Comparison of ENCODE assay signal across 8 cellular contexts in genomic region chr15:40108061-40108854, GRCh38. TPM values are rescaled to one million over a fixed set of nuclear protein-coding genes. Genes with fewer than 3 reads are reported as not detected.
DNase-seq lines count a peak whose midpoint lies in the region; ATAC-seq and TF ChIP-seq lines count a peak whose summit lies in the region.

No MANE protein-coding gene starts in this region.

- peaks cover 38% of the 10 kb centered on the region for H3K4me1 ChIP-seq in CD8-positive, alpha-beta memory T cell (ENCODE audit: insufficient read depth, low read length)
- peaks cover 13 to 36% of the 10 kb centered on the region in 2 donors for H3K4me1 ChIP-seq in esophagus (ENCODE audit: control insufficient read depth in 2 of 2, insufficient read depth in 2 of 2, low read length in 1 of 2)

- no peaks in the 10 kb centered on the region for H3K9me3 Mint-ChIP-seq in CD8-positive, alpha-beta memory T cell
- no peaks in the 10 kb centered on the region for H3K9me3 Mint-ChIP-seq in naive B cell

- peak overlapping the region; percentile 91 to 99 (median 97) for H3K4me3 Mint-ChIP-seq in CD8-positive, alpha-beta memory T cell
- peak overlapping the region; percentile 82 to 99 (median 96) for H3K4me3 Mint-ChIP-seq in naive B cell

- H3K27me3 ChIP-seq in CD8-positive, alpha-beta memory T cell (ENCODE audit: insufficient read depth, low read length, poor library complexity, severe bottlenecking): no peaks in the 10 kb centered on the region
- H3K27me3 ChIP-seq in esophagus (ENCODE audit: control insufficient read depth in 1 of 2, insufficient read depth in 2 of 2, low read length in 2 of 2): no peaks in the 10 kb centered on the region

- H3K4me3 ChIP-seq in CD8-positive, alpha-beta memory T cell (ENCODE audit: low read length): peak overlapping the region; percentile 74
- peak overlapping the region; percentile 54 to 71 for H3K4me3 ChIP-seq in esophagus (ENCODE audit: low read depth in 1 of 2, low read length in 2 of 2)

- peaks cover 5 to 12% of the 10 kb centered on the region in 2 donors for H3K27me3 Mint-ChIP-seq in CD8-positive, alpha-beta memory T cell
- H3K27me3 Mint-ChIP-seq in naive B cell: no peaks in the 10 kb centered on the region

- 2% methylated on average over 47 of the region's 47 CpGs for WGBS in esophagus, 2 donors

- POLR2A ChIA-PET in CD8-positive, alpha-beta memory T cell (lab: Charles Lee): interaction anchor here (0.7 to 3.8 kb wide), 4 partner anchors 9 to 215 kb away, joined by 3 to 23 read pairs (median 4); no protein-coding TSS in a partner anchor

- H3K4me1 Mint-ChIP-seq in CD8-positive, alpha-beta memory T cell: peaks cover 42 to 56% (median 49%) of the 10 kb centered on the region in 3 donors
- peaks cover 47 to 66% (median 64%) of the 10 kb centered on the region in 3 donors for H3K4me1 Mint-ChIP-seq in naive B cell

- CTCF ChIA-PET in CD8-positive, alpha-beta memory T cell (lab: Charles Lee): interaction anchor here (0.6 to 15.6 kb wide), 9 partner anchors 16 to 369 kb away, joined by 3 to 186 read pairs (median 5); partner anchors contain the start of gene SRP14

- peak in 2 of 5 donors; percentile 15 to 46 for DNase-seq in CD8-positive, alpha-beta memory T cell
- no peak for DNase-seq in naive B cell
- DNase-seq in middle frontal gyrus (ENCODE audit: extremely low spot score, low spot score): no peak
- DNase-seq in stimulated activated CD4-positive, alpha-beta T cell treated with anti-CD3 and anti-CD28 coated beads, Interleukin-15, amount 100 ng/mL, for 24 hours: no peak
- DNase-seq in effector CD4-positive, alpha-beta T cell: no peak

- H3K9me3 ChIP-seq in CD8-positive, alpha-beta memory T cell (ENCODE audit: low read length): no peaks in the 10 kb centered on the region
- no peaks in the 10 kb centered on the region for H3K9me3 ChIP-seq in esophagus (ENCODE audit: control insufficient read depth in 2 of 2, insufficient read depth in 1 of 2, low read depth in 1 of 2, low read length in 1 of 2)

- no peaks in the 10 kb centered on the region for H3K36me3 ChIP-seq in CD8-positive, alpha-beta memory T cell (ENCODE audit: insufficient read depth, low read length)
- H3K36me3 ChIP-seq in esophagus (ENCODE audit: control insufficient read depth in 2 of 2, insufficient read depth in 2 of 2, low read length in 1 of 2): no peaks in the 10 kb centered on the region

- peak overlapping the region in 7 of 8 donors; percentile 75 to 99 (median 84) for H3K27ac Mint-ChIP-seq in CD8-positive, alpha-beta memory T cell
- H3K27ac Mint-ChIP-seq in naive B cell: peak overlapping the region; percentile 85 to 99 (median 90)

- peak overlapping the region; percentile 19 for H3K27ac ChIP-seq in CD8-positive, alpha-beta memory T cell (ENCODE audit: low read depth, low read length)
- H3K27ac ChIP-seq in esophagus (ENCODE audit: low read depth in 2 of 2, low read length in 1 of 2): peak overlapping the region; percentile 79 to 82

- ATAC-seq in GM21529 (IDR thresholded peaks at IDR 0.05; ENCODE audit: unreplicated experiment): peak; percentile 0
- peak; percentile 3; the same call in 2 of the 3 replicates for ATAC-seq in SK-N-SH treated with all-trans-retinoic acid at 6 μM for 48 hours
- no peak for ATAC-seq in naive B cell (ENCODE audit: low read depth in 2 of 2)

- H3K36me3 Mint-ChIP-seq in CD8-positive, alpha-beta memory T cell: peaks cover 0 to 15% (median 0%) of the 10 kb centered on the region in 3 donors
- no peaks in the 10 kb centered on the region for H3K36me3 Mint-ChIP-seq in naive B cell

TF ChIP-seq in SK-N-SH treated with all-trans-retinoic acid at 6 μM for 48 hours, 23 proteins besides CTCF, POLR2A, EP300 and RAD21 (continues in another document):
- TF ChIP-seq ZNF8 (CRISPR knock-in tag; IDR thresholded peaks at IDR 0.05) (no peak), RARB (CRISPR knock-in tag; IDR thresholded peaks at IDR 0.05) (no peak), PPARA (CRISPR knock-in tag; IDR thresholded peaks at IDR 0.05; ENCODE audit: borderline replicate concordance) (no peak), PATZ1 (CRISPR knock-in tag; IDR thresholded peaks at IDR 0.05; ENCODE audit: borderline replicate concordance) (no peak), ESRRG (CRISPR knock-in tag; IDR thresholded peaks at IDR 0.05) (no peak), CSDC2 (CRISPR knock-in tag; IDR thresholded peaks at IDR 0.05) (no peak), ISL1 (CRISPR knock-in tag; IDR thresholded peaks at IDR 0.05) (no peak), SNAI2 (CRISPR knock-in tag; IDR thresholded peaks at IDR 0.05) (no peak), CREB5 (CRISPR knock-in tag; IDR thresholded peaks at IDR 0.05; ENCODE audit: low read depth) (no peak), ZNF565 (CRISPR knock-in tag; conservative IDR thresholded peaks at IDR 0.05; ENCODE audit: low read depth) (no peak), ZNF70 (CRISPR knock-in tag; IDR thresholded peaks at IDR 0.05) (no peak), TOX (CRISPR knock-in tag; IDR thresholded peaks at IDR 0.05; ENCODE audit: borderline replicate concordance) (no peak), ARNTL (CRISPR knock-in tag; IDR thresholded peaks at IDR 0.05; ENCODE audit: borderline replicate concordance, low read depth) (no peak), TSHZ2 (CRISPR knock-in tag; IDR thresholded peaks at IDR 0.05) (no peak), GLIS3 (CRISPR knock-in tag; IDR thresholded peaks at IDR 0.05) (no peak), ZFP3 (CRISPR knock-in tag; IDR thresholded peaks at IDR 0.05) (no peak), ZC3H10 (CRISPR knock-in tag; IDR thresholded peaks at IDR 0.05) (no peak)

RNA-seq across cellular contexts. Expression of gene BMF, which starts 0.4 kb away (rescaled TPM):
- total RNA-seq in CD8-positive, alpha-beta memory T cell: 10 to 100 TPM; 15.3 to 16.8 TPM
- polyA plus RNA-seq in CD8-positive, alpha-beta memory T cell: 2.3 TPM
- polyA plus RNA-seq in esophagus (1 to 10 TPM; 1.0 to 1.2 TPM), naive B cell (ENCODE audit: low read depth in 6 of 6) (1 to 10 TPM in 5 of 6 donors, under 1 TPM in 1; 0.66 to 7.7 (median 5.5) TPM)

RNA-seq across cellular contexts. Expression of gene BUB1B, which starts 52.6 kb away (rescaled TPM):
- total RNA-seq in CD8-positive, alpha-beta memory T cell: 10 to 100 TPM; 44.4 to 50.3 TPM
- polyA plus RNA-seq in CD8-positive, alpha-beta memory T cell: 0.26 TPM
- 1 to 10 TPM; 4.3 to 5.8 TPM for polyA plus RNA-seq in esophagus
- polyA plus RNA-seq in naive B cell (ENCODE audit: low read depth in 6 of 6): 1 to 10 TPM in 3 of 6 donors, under 1 TPM in 3; 0.30 to 3.7 (median 0.78) TPM

Comparison
In these comparisons a context has a peak if more than half of its experiments do, and no peak if none do; other contexts are left out.
1. ATAC-seq: peak in GM21529 (single experiment) and SK-N-SH treated with all-trans-retinoic acid at 6 μM for 48 hours (single experiment); none in naive B cell (0 of 2).